1 cellular context compared by ENCODE assay signal in the genomic region with DNA sequence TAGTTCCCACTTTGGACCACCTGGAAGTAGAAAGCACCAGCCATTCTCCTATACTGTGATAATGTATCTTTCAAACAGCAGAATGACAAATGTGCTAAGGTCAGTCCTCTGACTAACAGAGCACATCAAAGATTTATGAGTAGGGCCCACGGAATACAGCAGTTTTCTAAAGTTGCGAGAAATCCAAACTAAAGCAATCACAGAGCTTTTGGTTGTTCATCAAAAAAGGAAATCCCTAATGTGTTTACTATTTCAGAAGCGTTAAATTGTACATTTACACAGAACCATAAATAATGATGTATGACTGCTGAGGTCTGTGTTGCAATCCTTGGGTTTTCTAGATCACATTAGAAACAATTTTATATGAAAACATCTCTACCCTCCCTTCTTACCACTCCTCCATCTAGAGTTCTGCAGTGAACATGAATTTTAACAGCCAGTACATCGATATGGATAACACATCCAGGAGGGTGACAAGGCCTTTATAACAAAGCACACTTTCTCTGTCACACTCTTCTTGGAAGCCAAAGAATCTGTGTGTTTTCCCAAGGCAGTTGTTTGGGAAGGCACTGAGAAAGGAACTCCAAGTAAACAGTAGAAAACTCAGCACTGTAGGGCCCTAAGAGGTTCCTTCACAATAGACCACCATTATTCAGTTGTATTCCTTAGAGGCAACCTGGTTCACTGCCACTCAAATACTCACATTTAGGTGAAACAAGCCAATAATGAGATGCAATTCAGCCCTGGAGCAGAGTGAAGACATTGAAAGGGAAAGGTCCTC.
TF ChIP-seq lines count a peak whose summit lies in the region.

No MANE protein-coding gene starts in this region.

TF ChIP-seq in HepG2, 621 proteins besides CTCF, POLR2A, EP300 and RAD21:
- TF ChIP-seq, protein P1, sequence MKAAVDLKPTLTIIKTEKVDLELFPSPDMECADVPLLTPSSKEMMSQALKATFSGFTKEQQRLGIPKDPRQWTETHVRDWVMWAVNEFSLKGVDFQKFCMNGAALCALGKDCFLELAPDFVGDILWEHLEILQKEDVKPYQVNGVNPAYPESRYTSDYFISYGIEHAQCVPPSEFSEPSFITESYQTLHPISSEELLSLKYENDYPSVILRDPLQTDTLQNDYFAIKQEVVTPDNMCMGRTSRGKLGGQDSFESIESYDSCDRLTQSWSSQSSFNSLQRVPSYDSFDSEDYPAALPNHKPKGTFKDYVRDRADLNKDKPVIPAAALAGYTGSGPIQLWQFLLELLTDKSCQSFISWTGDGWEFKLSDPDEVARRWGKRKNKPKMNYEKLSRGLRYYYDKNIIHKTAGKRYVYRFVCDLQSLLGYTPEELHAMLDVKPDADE (CRISPR knock-in tag; IDR thresholded peaks at IDR 0.05): no peak
- no peak for TF ChIP-seq ZNF431 (CRISPR knock-in tag; IDR thresholded peaks at IDR 0.05; ENCODE audit: borderline replicate concordance, low read depth)
- TF ChIP-seq, protein P2, sequence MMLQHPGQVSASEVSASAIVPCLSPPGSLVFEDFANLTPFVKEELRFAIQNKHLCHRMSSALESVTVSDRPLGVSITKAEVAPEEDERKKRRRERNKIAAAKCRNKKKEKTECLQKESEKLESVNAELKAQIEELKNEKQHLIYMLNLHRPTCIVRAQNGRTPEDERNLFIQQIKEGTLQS (CRISPR knock-in tag; IDR thresholded peaks at IDR 0.05): no peak
- TF ChIP-seq PAWR (CRISPR knock-in tag; IDR thresholded peaks at IDR 0.05; ENCODE audit: borderline replicate concordance): no peak
- no peak for TF ChIP-seq KLF12 (CRISPR knock-in tag; IDR thresholded peaks at IDR 0.05; ENCODE audit: borderline replicate concordance)
- no peak for TF ChIP-seq HOXD1 (CRISPR knock-in tag; IDR thresholded peaks at IDR 0.05)
- TF ChIP-seq ZNF558 (CRISPR knock-in tag; IDR thresholded peaks at IDR 0.05; ENCODE audit: borderline replicate concordance): no peak
- TF ChIP-seq TGIF2 (CRISPR knock-in tag; IDR thresholded peaks at IDR 0.05): no peak
- TF ChIP-seq, protein P3, sequence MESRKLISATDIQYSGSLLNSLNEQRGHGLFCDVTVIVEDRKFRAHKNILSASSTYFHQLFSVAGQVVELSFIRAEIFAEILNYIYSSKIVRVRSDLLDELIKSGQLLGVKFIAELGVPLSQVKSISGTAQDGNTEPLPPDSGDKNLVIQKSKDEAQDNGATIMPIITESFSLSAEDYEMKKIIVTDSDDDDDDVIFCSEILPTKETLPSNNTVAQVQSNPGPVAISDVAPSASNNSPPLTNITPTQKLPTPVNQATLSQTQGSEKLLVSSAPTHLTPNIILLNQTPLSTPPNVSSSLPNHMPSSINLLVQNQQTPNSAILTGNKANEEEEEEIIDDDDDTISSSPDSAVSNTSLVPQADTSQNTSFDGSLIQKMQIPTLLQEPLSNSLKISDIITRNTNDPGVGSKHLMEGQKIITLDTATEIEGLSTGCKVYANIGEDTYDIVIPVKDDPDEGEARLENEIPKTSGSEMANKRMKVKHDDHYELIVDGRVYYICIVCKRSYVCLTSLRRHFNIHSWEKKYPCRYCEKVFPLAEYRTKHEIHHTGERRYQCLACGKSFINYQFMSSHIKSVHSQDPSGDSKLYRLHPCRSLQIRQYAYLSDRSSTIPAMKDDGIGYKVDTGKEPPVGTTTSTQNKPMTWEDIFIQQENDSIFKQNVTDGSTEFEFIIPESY (CRISPR knock-in tag; IDR thresholded peaks at IDR 0.05): no peak
TF ChIP-seq in HepG2: peak in this region for 0.
